In the genomic region with DNA sequence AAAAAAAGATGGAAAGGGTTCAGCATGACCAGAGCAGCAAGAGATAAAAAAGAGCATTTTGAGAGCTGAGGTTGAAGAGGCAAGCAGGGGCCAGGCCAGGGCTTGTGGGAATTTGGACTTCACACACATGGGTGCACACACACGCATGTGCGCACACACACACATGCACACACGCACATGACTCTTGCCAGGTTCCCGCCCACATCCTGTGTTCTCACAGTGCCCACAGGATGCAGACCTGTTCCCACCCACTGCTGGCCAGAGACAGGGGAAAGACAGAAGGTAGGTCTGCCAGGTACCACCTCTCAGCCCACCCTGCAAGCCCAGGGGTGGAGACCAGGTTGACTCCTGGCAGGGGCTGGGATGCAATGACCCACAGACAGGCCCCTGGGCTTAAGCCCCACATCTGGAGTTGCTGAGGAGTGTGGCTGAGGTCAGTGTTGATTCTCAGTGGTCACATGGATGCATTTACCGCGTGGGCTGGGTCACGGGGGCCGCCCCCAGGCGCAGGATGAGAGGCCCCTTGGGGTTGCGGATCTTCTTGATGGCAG, we compare ENCODE assay signal across 12 cellular contexts. TPM values are rescaled to one million over a fixed set of nuclear protein-coding genes. Genes with fewer than 3 reads are reported as not detected.
A peak's percentile ranks its signal among the peaks of the same experiment; 100 is the strongest.
DNase-seq lines count a peak whose midpoint lies in the region; ATAC-seq and TF ChIP-seq lines count a peak whose summit lies in the region.
"Had no signal": no experiment of that assay in that cellular context is flagged by ENCODE, and none has a peak within 500 bp of the region (broad histone marks: within the 10 kb centered on the region; RNA-seq: fewer than 3 reads in every experiment).

No MANE protein-coding gene starts in this region.

- H3K4me3 Mint-ChIP-seq in activated CD4-positive, alpha-beta T cell treated with anti-CD3 and anti-CD28 coated beads, Interleukin-2, amount 10 ng/mL, durations not matched to agents 7 days and 5 days = no peak overlapping the region
- H3K4me3 Mint-ChIP-seq in stimulated activated naive B cell treated with anti-CD40 and anti-IgM and Interleukin-4, amounts not matched to agents 10 μg/mL and 1 μg/mL and 100 μg/mL, for 72 hours = no peak overlapping the region

- no peak for TF ChIP-seq CTCF in OCI-LY7 (conservative IDR thresholded peaks at IDR 0.05; ENCODE audit: low read length)

- no TSS peak for BruUV-seq in OCI-LY7 (replicated peaks; lab: Mats Ljungman, UMichigan)

- H3K4me3 ChIP-seq in OCI-LY7 (ENCODE audit: low read depth, low read length, poor library complexity, severe bottlenecking) = no peak overlapping the region
- H3K4me3 ChIP-seq: colonic mucosa, SK-N-MC had no signal

- CTCF ChIA-PET in activated CD4-positive, alpha-beta T cell treated with anti-CD3 and anti-CD28 coated beads, Interleukin-2, amount 10 ng/mL, durations not matched to agents 7 days and 5 days (lab: Charles Lee) = no interaction called here
- CTCF ChIA-PET in OCI-LY7 (lab: Charles Lee; ENCODE audit: unreplicated experiment) = interaction anchor here (0.6 kb wide), 1 partner anchor 10 kb away, joined by 3 read pairs; no protein-coding TSS in a partner anchor

- ATAC-seq in stimulated activated naive B cell treated with anti-CD40 and anti-IgM and Interleukin-4, amounts not matched to agents 10 μg/mL and 1 μg/mL and 100 μg/mL, for 72 hours (replicated peaks) = peak; percentile 58 to 65
- no peak for ATAC-seq in HG02571 (IDR thresholded peaks at IDR 0.05; ENCODE audit: unreplicated experiment)

- no peaks in the 10 kb centered on the region for H3K36me3 ChIP-seq in OCI-LY7 (ENCODE audit: insufficient read depth, low read length)
- H3K36me3 ChIP-seq: colonic mucosa had no signal

- no peak overlapping the region for H2AFZ ChIP-seq in OCI-LY7 (ENCODE audit: low read length)

- no peak overlapping the region for H3K4me2 ChIP-seq in OCI-LY7 (ENCODE audit: low read length)
- H3K4me2 ChIP-seq: KMS-11 had no signal

- peak; percentile 48 for DNase-seq in activated CD4-positive, alpha-beta T cell treated with anti-CD3 and anti-CD28 coated beads, Interleukin-2, amount 10 ng/mL, durations not matched to agents 7 days and 5 days
- DNase-seq in activated CD4-positive, alpha-beta T cell treated with anti-CD3 and anti-CD28 coated beads for 48 hours = no peak
- DNase-seq in OCI-LY7 (ENCODE audit: low spot score) = peak; percentile 24
- DNase-seq in stimulated activated naive B cell treated with anti-CD40 and anti-IgM and Interleukin-4, amounts not matched to agents 10 μg/mL and 1 μg/mL and 100 μg/mL, for 72 hours = no peak
- DNase-seq in midbrain (lab: John Stamatoyannopoulos, UW) = no peak
- no peak for DNase-seq in MV-4-11 (lab: John Stamatoyannopoulos, UW)
- DNase-seq: colonic mucosa, head of caudate nucleus had no signal

- H3K4me1 ChIP-seq in OCI-LY7 (ENCODE audit: insufficient read depth, low read length, poor library complexity, severe bottlenecking) = no peaks in the 10 kb centered on the region

- peaks cover 11% of the 10 kb centered on the region for H3K4me1 Mint-ChIP-seq in activated CD4-positive, alpha-beta T cell treated with anti-CD3 and anti-CD28 coated beads, Interleukin-2, amount 10 ng/mL, durations not matched to agents 7 days and 5 days
- peaks cover 9 to 20% of the 10 kb centered on the region in 2 donors for H3K4me1 Mint-ChIP-seq in stimulated activated naive B cell treated with anti-CD40 and anti-IgM and Interleukin-4, amounts not matched to agents 10 μg/mL and 1 μg/mL and 100 μg/mL, for 72 hours

- H3K79me2 ChIP-seq in OCI-LY7 (ENCODE audit: insufficient read depth, low read depth, low read length) = no peaks in the 10 kb centered on the region

- H3K9me3 ChIP-seq in OCI-LY7 (ENCODE audit: low read length) = no peaks in the 10 kb centered on the region
- H3K9me3 ChIP-seq: colonic mucosa had no signal

- POLR2A ChIA-PET in activated CD4-positive, alpha-beta T cell treated with anti-CD3 and anti-CD28 coated beads, Interleukin-2, amount 10 ng/mL, durations not matched to agents 7 days and 5 days (lab: Charles Lee) = no interaction called here
- POLR2A ChIA-PET in OCI-LY7 (lab: Charles Lee) = no interaction called here

- H4K20me1 ChIP-seq in OCI-LY7 (ENCODE audit: insufficient read depth, low read length) = no peaks in the 10 kb centered on the region

- H3K27me3 Mint-ChIP-seq in activated CD4-positive, alpha-beta T cell treated with anti-CD3 and anti-CD28 coated beads, Interleukin-2, amount 10 ng/mL, durations not matched to agents 7 days and 5 days = peaks cover 18% of the 10 kb centered on the region
- peaks cover 15 to 39% of the 10 kb centered on the region in 2 donors for H3K27me3 Mint-ChIP-seq in stimulated activated naive B cell treated with anti-CD40 and anti-IgM and Interleukin-4, amounts not matched to agents 10 μg/mL and 1 μg/mL and 100 μg/mL, for 72 hours

- no peaks in the 10 kb centered on the region for H3K9me2 ChIP-seq in OCI-LY7 (ENCODE audit: insufficient read depth, low read length)

- H3K36me3 Mint-ChIP-seq in activated CD4-positive, alpha-beta T cell treated with anti-CD3 and anti-CD28 coated beads, Interleukin-2, amount 10 ng/mL, durations not matched to agents 7 days and 5 days (ENCODE audit: low read depth) = no peaks in the 10 kb centered on the region
- H3K36me3 Mint-ChIP-seq in stimulated activated naive B cell treated with anti-CD40 and anti-IgM and Interleukin-4, amounts not matched to agents 10 μg/mL and 1 μg/mL and 100 μg/mL, for 72 hours = no peaks in the 10 kb centered on the region

- peak overlapping the region; percentile 28 for H3K27ac Mint-ChIP-seq in activated CD4-positive, alpha-beta T cell treated with anti-CD3 and anti-CD28 coated beads, Interleukin-2, amount 10 ng/mL, durations not matched to agents 7 days and 5 days
- no peak overlapping the region for H3K27ac Mint-ChIP-seq in stimulated activated naive B cell treated with anti-CD40 and anti-IgM and Interleukin-4, amounts not matched to agents 10 μg/mL and 1 μg/mL and 100 μg/mL, for 72 hours

- no peaks in the 10 kb centered on the region for H3K9me3 Mint-ChIP-seq in activated CD4-positive, alpha-beta T cell treated with anti-CD3 and anti-CD28 coated beads, Interleukin-2, amount 10 ng/mL, durations not matched to agents 7 days and 5 days
- no peaks in the 10 kb centered on the region for H3K9me3 Mint-ChIP-seq in stimulated activated naive B cell treated with anti-CD40 and anti-IgM and Interleukin-4, amounts not matched to agents 10 μg/mL and 1 μg/mL and 100 μg/mL, for 72 hours

- H3K27ac ChIP-seq in OCI-LY7 (ENCODE audit: low read depth, low read length, poor library complexity, severe bottlenecking) (no peak overlapping the region), cingulate gyrus (ENCODE audit: low read depth, low read length) (peak overlapping the region; percentile 80)
- H3K27ac ChIP-seq: colonic mucosa, KMS-11, SK-N-MC had no signal

- intact Hi-C loops in OCI-LY7 (cut with micrococcal nuclease; ENCODE audit: unreplicated experiment) = no loop called here

RNA-seq across cellular contexts. Expression of a gene that starts 4.4 kb away (rescaled TPM):
- total RNA-seq in activated CD4-positive, alpha-beta T cell treated with anti-CD3 and anti-CD28 coated beads, Interleukin-2, amount 10 ng/mL, durations not matched to agents 7 days and 5 days = not detected
- not detected in 2 replicates for total RNA-seq in OCI-LY7 (2014; rRNA removed; shearing (Covaris generic))
- not detected in 2 replicates for total RNA-seq in OCI-LY7 (2022)

RNA-seq across cellular contexts. Expression of a gene that starts 54.7 kb away (rescaled TPM):
- total RNA-seq in activated CD4-positive, alpha-beta T cell treated with anti-CD3 and anti-CD28 coated beads, Interleukin-2, amount 10 ng/mL, durations not matched to agents 7 days and 5 days = 10 to 100 TPM; 50.4 to 51.6 TPM
- 67.7 and 89.7 TPM in 2 replicates for total RNA-seq in OCI-LY7 (2014; rRNA removed; shearing (Covaris generic))
- total RNA-seq in OCI-LY7 (2022) = 54.6 and 56.1 TPM in 2 replicates

Comparison
In these comparisons a context has a peak if more than half of its experiments do, and no peak if none do; other contexts are left out.
1. DNase-seq: peak in activated CD4-positive, alpha-beta T cell treated with anti-CD3 and anti-CD28 coated beads, Interleukin-2, amount 10 ng/mL, durations not matched to agents 7 days and 5 days (single experiment) and OCI-LY7 (single experiment); none in activated CD4-positive, alpha-beta T cell treated with anti-CD3 and anti-CD28 coated beads for 48 hours (single experiment), stimulated activated naive B cell treated with anti-CD40 and anti-IgM and Interleukin-4, amounts not matched to agents 10 μg/mL and 1 μg/mL and 100 μg/mL, for 72 hours (single experiment), midbrain (single experiment) and MV-4-11 (single experiment).